ENCODE assay signal across 15 cellular contexts in the genomic region with DNA sequence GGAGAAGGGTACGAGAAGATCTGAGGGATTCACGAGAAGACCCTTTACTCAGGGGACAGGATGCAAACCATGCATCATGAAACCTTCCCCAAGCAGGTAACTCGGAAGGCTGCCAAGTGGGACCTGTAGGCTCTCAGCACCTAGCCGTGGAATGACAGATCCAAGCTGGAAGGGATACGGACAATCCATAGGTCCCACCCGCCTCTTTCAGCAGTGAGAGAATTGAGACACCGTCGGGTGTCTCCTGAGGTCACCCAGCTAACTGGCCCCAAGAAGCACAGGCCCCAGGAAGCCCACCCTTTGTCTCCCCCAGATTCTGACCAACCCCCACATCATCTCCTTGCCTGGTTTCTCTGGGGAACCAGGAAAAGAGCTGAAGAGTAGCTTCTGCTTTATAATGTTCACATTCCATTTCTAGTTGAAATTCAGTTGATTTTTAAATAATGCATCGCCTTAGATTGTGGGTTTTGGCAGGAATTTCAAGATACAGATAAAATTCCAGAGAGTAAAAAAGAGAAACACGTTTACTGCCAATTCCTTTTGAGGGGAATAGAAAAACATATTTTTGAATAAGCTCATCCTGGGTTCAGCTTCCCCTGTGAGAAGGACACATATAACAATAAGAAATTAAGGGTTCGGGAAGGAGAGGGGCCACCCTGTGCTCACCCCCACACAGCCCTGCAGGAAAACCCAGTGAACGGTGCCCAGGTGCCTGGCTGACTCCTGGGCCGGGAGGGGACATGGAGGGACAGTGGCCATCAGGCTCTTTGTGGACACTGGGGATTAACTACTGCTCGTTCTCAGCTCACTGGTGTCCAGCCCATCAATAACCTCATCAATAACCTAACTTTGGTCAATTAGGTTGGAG. TPM values are rescaled to one million over a fixed set of nuclear protein-coding genes. Genes with fewer than 3 reads are reported as not detected.
DNase-seq lines count a peak whose midpoint lies in the region; ATAC-seq and TF ChIP-seq lines count a peak whose summit lies in the region.
"Had no signal": no experiment of that assay in that cellular context is flagged by ENCODE, and none has a peak within 500 bp of the region (broad histone marks: within the 10 kb centered on the region; RNA-seq: fewer than 3 reads in every experiment).

No MANE protein-coding gene starts in this region.

- ATAC-seq in natural killer cell: no peak
- ATAC-seq in natural killer cell treated with Interleukin-12 subunit alpha and Interleukin-12 subunit beta and Interleukin-15 and Interleukin-18, amount 100 ng/mL, for 72 hours: no peak

- H3K27ac Mint-ChIP-seq in natural killer cell (no peak overlapping the region), brain (peak overlapping the region in 2 of 5 experiments; percentile 51 to 96), progenitor cell of endocrine pancreas (no peak overlapping the region), osteocyte (ENCODE audit: unreplicated experiment) (no peak overlapping the region)
- no peak overlapping the region for H3K27ac Mint-ChIP-seq in natural killer cell treated with Interleukin-12 subunit alpha and Interleukin-12 subunit beta and Interleukin-15 and Interleukin-18, amount 100 ng/mL, for 72 hours
- H3K27ac Mint-ChIP-seq: H9 had no signal

- no peaks in the 10 kb centered on the region for H3K36me3 Mint-ChIP-seq in natural killer cell
- H3K36me3 Mint-ChIP-seq in natural killer cell treated with Interleukin-12 subunit alpha and Interleukin-12 subunit beta and Interleukin-15 and Interleukin-18, amount 100 ng/mL, for 72 hours: no peaks in the 10 kb centered on the region
- H3K36me3 Mint-ChIP-seq in brain: no peaks in the 10 kb centered on the region
- H3K36me3 Mint-ChIP-seq in progenitor cell of endocrine pancreas (ENCODE audit: insufficient read depth): no peaks in the 10 kb centered on the region
- no peaks in the 10 kb centered on the region for H3K36me3 Mint-ChIP-seq in osteocyte (ENCODE audit: unreplicated experiment)

- peaks cover 27 to 57% of the 10 kb centered on the region in 2 donors for H3K27me3 Mint-ChIP-seq in natural killer cell (ENCODE audit: low read depth in 2 of 2)
- H3K27me3 Mint-ChIP-seq in natural killer cell treated with Interleukin-12 subunit alpha and Interleukin-12 subunit beta and Interleukin-15 and Interleukin-18, amount 100 ng/mL, for 72 hours: peaks cover 34 to 39% of the 10 kb centered on the region in 2 donors
- H3K27me3 Mint-ChIP-seq in brain: peaks cover 28% of the 10 kb centered on the region
- peaks cover 80% of the 10 kb centered on the region for H3K27me3 Mint-ChIP-seq in progenitor cell of endocrine pancreas
- peaks cover 60% of the 10 kb centered on the region for H3K27me3 Mint-ChIP-seq in osteocyte (ENCODE audit: unreplicated experiment)

- TF ChIP-seq CTCF in natural killer cell (IDR thresholded peaks at IDR 0.05): no peak
- TF ChIP-seq CTCF in brain (conservative IDR thresholded peaks at IDR 0.05): no peak
- no peak for TF ChIP-seq CTCF in progenitor cell of endocrine pancreas (IDR thresholded peaks at IDR 0.05; ENCODE audit: unreplicated experiment)
- TF ChIP-seq CTCF in osteocyte (IDR thresholded peaks at IDR 0.05): no peak

- intact Hi-C loops in natural killer cell (cut with micrococcal nuclease): no loop called here

- no peaks in the 10 kb centered on the region for H3K9me3 Mint-ChIP-seq in natural killer cell
- H3K9me3 Mint-ChIP-seq in natural killer cell treated with Interleukin-12 subunit alpha and Interleukin-12 subunit beta and Interleukin-15 and Interleukin-18, amount 100 ng/mL, for 72 hours: no peaks in the 10 kb centered on the region
- peaks cover 0 to 6% (median 5%) of the 10 kb centered on the region in 5 experiments for H3K9me3 Mint-ChIP-seq in brain
- no peaks in the 10 kb centered on the region for H3K9me3 Mint-ChIP-seq in progenitor cell of endocrine pancreas (ENCODE audit: low read depth)
- H3K9me3 Mint-ChIP-seq in osteocyte (ENCODE audit: unreplicated experiment): no peaks in the 10 kb centered on the region

- DNase-seq in natural killer cell (no peak), islet precursor cell (peak; percentile 33), progenitor cell of endocrine pancreas (ENCODE audit: low spot score, unreplicated experiment) (no peak), osteocyte (ENCODE audit: extremely low spot score, unreplicated experiment) (no peak), A172 (ENCODE audit: low spot score) (no peak)
- no peak for DNase-seq in natural killer cell treated with Interleukin-12 subunit alpha and Interleukin-12 subunit beta and Interleukin-15 and Interleukin-18, amount 100 ng/mL, for 72 hours (ENCODE audit: low spot score)
- DNase-seq in effector CD4-positive, alpha-beta T cell: no peak
- DNase-seq: IMR-90, Karpas-422, NCI-H1417 treated with DMSO at 0.1 percent for 48 hours, NCI-H187 treated with DMSO at 0.1 percent for 48 hours, NCI-H226, NCI-H524 treated with DMSO at 0.1 percent for 48 hours had no signal

- H3K4me1 Mint-ChIP-seq in natural killer cell (no peaks in the 10 kb centered on the region), brain (peaks cover 11% of the 10 kb centered on the region), progenitor cell of endocrine pancreas (ENCODE audit: low read depth) (no peaks in the 10 kb centered on the region), osteocyte (ENCODE audit: unreplicated experiment) (peaks cover 1% of the 10 kb centered on the region)
- H3K4me1 Mint-ChIP-seq in natural killer cell treated with Interleukin-12 subunit alpha and Interleukin-12 subunit beta and Interleukin-15 and Interleukin-18, amount 100 ng/mL, for 72 hours (ENCODE audit: low read depth in 2 of 2): peaks cover 0 to 3% of the 10 kb centered on the region in 2 donors

- peak overlapping the region; percentile 21 for H3K4me3 Mint-ChIP-seq in natural killer cell
- no peak overlapping the region for H3K4me3 Mint-ChIP-seq in natural killer cell treated with Interleukin-12 subunit alpha and Interleukin-12 subunit beta and Interleukin-15 and Interleukin-18, amount 100 ng/mL, for 72 hours
- H3K4me3 Mint-ChIP-seq in brain: peak overlapping the region in 3 of 5 experiments; percentile 30 to 67 (median 39)
- peak overlapping the region; percentile 55 for H3K4me3 Mint-ChIP-seq in progenitor cell of endocrine pancreas (ENCODE audit: low read depth)
- no peak overlapping the region for H3K4me3 Mint-ChIP-seq in osteocyte (ENCODE audit: unreplicated experiment)

RNA-seq across cellular contexts. Expression of a gene that starts 51.1 kb away (rescaled TPM):
- total RNA-seq in natural killer cell: 10 to 100 TPM; 61.3 to 87.4 (median 81.4) TPM
- total RNA-seq in natural killer cell treated with Interleukin-12 subunit alpha and Interleukin-12 subunit beta and Interleukin-15 and Interleukin-18, amount 100 ng/mL, for 72 hours: 100 to 1,000 TPM; 111 to 164 TPM
- 27.8 TPM for polyA plus RNA-seq in brain (ENCODE audit: insufficient read depth, low read depth, low replicate concordance)
- total RNA-seq in progenitor cell of endocrine pancreas: 61.3 and 67.5 TPM in 2 replicates
- total RNA-seq in osteocyte: 48.7 and 50.1 TPM in 2 replicates
- total RNA-seq in A172 (2014; rRNA removed; shearing (Covaris generic)): 78.1 and 95.3 TPM in 2 replicates

RNA-seq across cellular contexts. Expression of a gene that starts 51.4 kb away (rescaled TPM):
- 10 to 100 TPM in 1 of 3 donors, 1 to 10 TPM in 2; 6.5 to 11.0 (median 7.8) TPM for total RNA-seq in natural killer cell
- total RNA-seq in natural killer cell treated with Interleukin-12 subunit alpha and Interleukin-12 subunit beta and Interleukin-15 and Interleukin-18, amount 100 ng/mL, for 72 hours: 10 to 100 TPM in 1 of 2 donors, 1 to 10 TPM in 1; 7.2 to 14.6 TPM
- 32.4 TPM for polyA plus RNA-seq in brain (ENCODE audit: insufficient read depth, low read depth, low replicate concordance)
- total RNA-seq in progenitor cell of endocrine pancreas: 22.2 and 24.8 TPM in 2 replicates
- total RNA-seq in osteocyte: 25.0 and 28.5 TPM in 2 replicates
- 51.3 and 62.8 TPM in 2 replicates for total RNA-seq in A172 (2014; rRNA removed; shearing (Covaris generic))

Comparison
In these comparisons a context has a peak if more than half of its experiments do, and no peak if none do; other contexts are left out.
1. H3K4me3 Mint-ChIP-seq: peak in natural killer cell (single experiment), brain (3 of 5) and progenitor cell of endocrine pancreas (single experiment); none in natural killer cell treated with Interleukin-12 subunit alpha and Interleukin-12 subunit beta and Interleukin-15 and Interleukin-18, amount 100 ng/mL, for 72 hours (single experiment) and osteocyte (single experiment).